8 cellular contexts compared by ENCODE assay signal in the genomic region with DNA sequence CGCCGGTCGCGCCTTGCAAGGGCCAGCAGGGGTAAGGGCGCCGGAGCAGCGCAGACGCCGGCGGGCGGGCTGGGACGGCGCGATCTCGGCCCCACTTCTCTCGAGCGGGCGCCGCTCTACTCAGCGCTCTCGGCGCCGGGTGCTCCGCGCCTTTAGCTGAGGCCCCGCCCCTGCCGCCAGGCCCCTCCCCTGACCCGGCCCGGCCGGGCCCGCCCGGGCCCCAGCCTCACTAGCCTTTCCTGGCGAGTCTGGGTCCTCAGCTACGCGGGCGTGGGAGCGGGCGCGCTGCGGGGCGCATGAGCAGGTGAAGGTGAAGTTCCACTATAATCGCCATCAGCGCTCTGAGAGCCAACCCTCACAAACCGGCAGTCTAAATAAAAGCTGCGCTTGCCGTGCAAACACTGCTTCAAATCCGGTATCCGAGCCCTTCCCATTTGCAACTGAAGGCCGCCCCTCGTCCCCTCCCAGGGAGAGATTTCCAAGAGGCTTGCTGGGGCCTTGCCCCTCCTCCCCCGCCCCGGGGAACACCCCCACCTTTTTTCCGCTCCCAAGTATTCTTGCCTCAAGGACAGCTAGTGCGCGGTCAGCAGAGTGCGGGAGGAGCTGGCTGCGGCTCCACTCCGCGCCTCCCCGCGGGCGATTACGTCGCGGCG. TPM values are rescaled to one million over a fixed set of nuclear protein-coding genes. Genes with fewer than 3 reads are reported as not detected.
DNase-seq lines count a peak whose midpoint lies in the region; ATAC-seq and TF ChIP-seq lines count a peak whose summit lies in the region.

A gene with protein sequence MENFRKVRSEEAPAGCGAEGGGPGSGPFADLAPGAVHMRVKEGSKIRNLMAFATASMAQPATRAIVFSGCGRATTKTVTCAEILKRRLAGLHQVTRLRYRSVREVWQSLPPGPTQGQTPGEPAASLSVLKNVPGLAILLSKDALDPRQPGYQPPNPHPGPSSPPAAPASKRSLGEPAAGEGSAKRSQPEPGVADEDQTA (minus strand): TSS at position 125 of the 653 bp plus-strand sequence. CDS start 189 bp downstream, outside the sequence.

- ATAC-seq in GM21367 (IDR thresholded peaks at IDR 0.05; ENCODE audit: unreplicated experiment): peak; percentile 72
- peak; percentile 93 for ATAC-seq in activated naive CD8-positive, alpha-beta T cell treated with anti-CD3 and anti-CD28 coated beads, Interleukin-2, amount 10 ng/mL, durations not matched to agents 7 days and 5 days (ENCODE audit: low read depth)
- ATAC-seq in Right ventricle myocardium superior (ENCODE audit: poor library complexity): peak; percentile 91

- H3K27me3 ChIP-seq in ovary (no peaks in the 10 kb centered on the region), thymus (ENCODE audit: control insufficient read depth, insufficient read depth) (peaks cover 46% of the 10 kb centered on the region)

- POLR2A ChIA-PET in activated naive CD8-positive, alpha-beta T cell treated with anti-CD3 and anti-CD28 coated beads, Interleukin-2, amount 10 ng/mL, durations not matched to agents 7 days and 5 days (lab: Charles Lee): interaction anchor here (0.8 to 1.6 kb wide), 7 partner anchors 10 to 338 kb away, joined by 3 to 7 read pairs (median 4); a partner anchor contains a TSS

- H3K27ac ChIP-seq in SK-N-MC (peak within 1 kb of the TSS; percentile 90), ovary (peak within 1 kb of the TSS; percentile 50 to 89), thymus (ENCODE audit: low read depth) (peak within 1 kb of the TSS; percentile 52)

- TF ChIP-seq POLR2A in ovary (IDR thresholded peaks at IDR 0.05): peak; percentile 75

- intact Hi-C loops in Right ventricle myocardium superior (cut with DNase I): loop anchor here (10.0 kb wide), 2 partner anchors 248 to 322 kb away; a partner anchor contains a TSS
- intact Hi-C loops in ovary (cut with DNase I): loop anchor here in 3 of 4 donors (5.0 to 10.0 kb wide), 4 partner anchors 66 to 251 kb away; a partner anchor contains a TSS

- peaks cover 3% of the 10 kb centered on the region for H3K4me1 ChIP-seq in ovary (ENCODE audit: insufficient read depth)
- peaks cover 13% of the 10 kb centered on the region for H3K4me1 ChIP-seq in thymus (ENCODE audit: control insufficient read depth, insufficient read depth, low read length)

- H3K4me1 Mint-ChIP-seq in activated naive CD8-positive, alpha-beta T cell treated with anti-CD3 and anti-CD28 coated beads, Interleukin-2, amount 10 ng/mL, durations not matched to agents 7 days and 5 days: peaks cover 29% of the 10 kb centered on the region

- no peak for TF ChIP-seq EP300 in ovary (IDR thresholded peaks at IDR 0.05)

- in situ Hi-C loops in Caki2 (cut with HindIII; ENCODE audit: low pct_unique_long_range_greater_than_20kb, low sequenced_read_pairs): loop anchor here (25.0 kb wide), 1 partner anchor 319 kb away; no protein-coding TSS in a partner anchor

- H3K9me3 Mint-ChIP-seq in activated naive CD8-positive, alpha-beta T cell treated with anti-CD3 and anti-CD28 coated beads, Interleukin-2, amount 10 ng/mL, durations not matched to agents 7 days and 5 days: no peaks in the 10 kb centered on the region

- no peak for TF ChIP-seq CTCF in ovary (IDR thresholded peaks at IDR 0.05)

- 0 to 1% (median 1%) methylated on average over 47 to 66 of the region's 66 CpGs for WGBS in ovary, 3 donors
- under 1% methylated on average over 66 of the region's 66 CpGs for WGBS in thymus

- no peak within 1 kb of the TSS for H3K27ac Mint-ChIP-seq in activated naive CD8-positive, alpha-beta T cell treated with anti-CD3 and anti-CD28 coated beads, Interleukin-2, amount 10 ng/mL, durations not matched to agents 7 days and 5 days

- H3K4me3 Mint-ChIP-seq in activated naive CD8-positive, alpha-beta T cell treated with anti-CD3 and anti-CD28 coated beads, Interleukin-2, amount 10 ng/mL, durations not matched to agents 7 days and 5 days: peak within 1 kb of the TSS; percentile 73

- peak within 1 kb of the TSS; percentile 85 for H3K4me3 ChIP-seq in SK-N-MC
- H3K4me3 ChIP-seq in ovary: peak within 1 kb of the TSS; percentile 56
- peak within 1 kb of the TSS; percentile 66 for H3K4me3 ChIP-seq in thymus (ENCODE audit: low read length)

- H3K27me3 Mint-ChIP-seq in activated naive CD8-positive, alpha-beta T cell treated with anti-CD3 and anti-CD28 coated beads, Interleukin-2, amount 10 ng/mL, durations not matched to agents 7 days and 5 days: peaks cover 42% of the 10 kb centered on the region

- peak; percentile 78 for DNase-seq in Caki2 (ENCODE audit: low read depth)
- DNase-seq in HuH-7.5 (ENCODE audit: low spot score): peak; percentile 92
- peak; percentile 64 for DNase-seq in SK-N-MC (ENCODE audit: low read depth, low spot score)
- DNase-seq in activated naive CD8-positive, alpha-beta T cell treated with anti-CD3 and anti-CD28 coated beads, Interleukin-2, amount 10 ng/mL, durations not matched to agents 7 days and 5 days: peak; percentile 86
- peak; percentile 90 for DNase-seq in Right ventricle myocardium superior
- peak; percentile 80 to 88 (median 86) for DNase-seq in ovary

- no peaks in the 10 kb centered on the region for H3K36me3 Mint-ChIP-seq in activated naive CD8-positive, alpha-beta T cell treated with anti-CD3 and anti-CD28 coated beads, Interleukin-2, amount 10 ng/mL, durations not matched to agents 7 days and 5 days

- H3K9me3 ChIP-seq in SK-N-MC (ENCODE audit: low read depth, low read length) (no peaks in the 10 kb centered on the region), ovary (no peaks in the 10 kb centered on the region), thymus (ENCODE audit: control insufficient read depth) (peaks cover 1% of the 10 kb centered on the region)

- H3K9ac ChIP-seq in SK-N-MC (ENCODE audit: insufficient read length): peak within 1 kb of the TSS; percentile 85

- H3K36me3 ChIP-seq in SK-N-MC (ENCODE audit: insufficient read depth, low read length) (no peaks in the 10 kb centered on the region), ovary (no peaks in the 10 kb centered on the region), thymus (ENCODE audit: control insufficient read depth, insufficient read depth) (no peaks in the 10 kb centered on the region)

RNA-seq across cellular contexts. Expression of the gene that starts here (rescaled TPM):
- 1.4 and 1.5 TPM in 2 replicates for total RNA-seq in Caki2 (2014; rRNA removed; shearing (Covaris generic); ENCODE audit: low replicate concordance)
- total RNA-seq in activated naive CD8-positive, alpha-beta T cell treated with anti-CD3 and anti-CD28 coated beads, Interleukin-2, amount 10 ng/mL, durations not matched to agents 7 days and 5 days: 1 to 10 TPM; 3.5 to 4.2 TPM
- 3.4 TPM for total RNA-seq in Right ventricle myocardium superior
- total RNA-seq in ovary: 10 to 100 TPM; 13.6 to 41.2 (median 28.6) TPM
- polyA plus RNA-seq in ovary: 10 to 100 TPM; 16.0 to 17.3 TPM
- 6.7 TPM for polyA plus RNA-seq in thymus

Comparison
In these comparisons a context has a peak if more than half of its experiments do, and no peak if none do; other contexts are left out.
1. Peak in every context shown above with its lines: DNase-seq, ATAC-seq, H3K4me3 ChIP-seq and H3K27ac ChIP-seq.